17 cellular contexts compared by ENCODE assay signal in the genomic region with DNA sequence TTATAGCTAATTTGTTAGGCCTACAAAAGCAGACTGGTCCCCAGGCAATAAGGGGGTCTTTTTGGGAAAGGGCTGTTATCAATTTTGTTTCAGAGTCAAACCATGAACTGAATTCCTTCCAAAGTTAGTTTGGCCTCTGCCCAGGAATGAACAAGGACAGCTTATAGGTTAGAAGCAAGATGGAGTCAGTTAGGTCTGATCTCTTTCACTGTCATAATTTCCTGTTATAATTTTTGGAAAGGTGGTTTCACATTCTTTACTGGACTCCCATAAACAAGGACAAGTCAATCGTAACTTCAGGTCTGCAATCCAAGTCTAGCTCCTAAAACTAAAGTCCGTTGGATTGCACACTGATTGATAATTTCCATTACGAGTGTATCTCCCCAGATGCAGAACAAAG. TPM values are rescaled to one million over a fixed set of nuclear protein-coding genes. Genes with fewer than 3 reads are reported as not detected.
DNase-seq lines count a peak whose midpoint lies in the region; ATAC-seq and TF ChIP-seq lines count a peak whose summit lies in the region.
"Had no signal": no experiment of that assay in that cellular context is flagged by ENCODE, and none has a peak within 500 bp of the region (broad histone marks: within the 10 kb centered on the region; RNA-seq: fewer than 3 reads in every experiment).

No MANE protein-coding gene starts in this region.

- peaks cover 6% of the 10 kb centered on the region for H3K4me1 Mint-ChIP-seq in Caco-2 (ENCODE audit: low read depth, unreplicated experiment)
- H3K4me1 Mint-ChIP-seq: CD4-positive, alpha-beta memory T cell had no signal

- H3K36me3 Mint-ChIP-seq in Caco-2 (ENCODE audit: insufficient read depth, unreplicated experiment) = peaks cover 14% of the 10 kb centered on the region

- no peak overlapping the region for H2AFZ ChIP-seq in hepatocyte
- H2AFZ ChIP-seq: GM23338 had no signal

- H4K20me1 ChIP-seq in hepatocyte (ENCODE audit: insufficient read depth, poor library complexity, severe bottlenecking) = no peaks in the 10 kb centered on the region

- no peaks in the 10 kb centered on the region for H3K36me3 ChIP-seq in Caco-2 (ENCODE audit: control insufficient read depth, insufficient read depth, low read length)
- no peaks in the 10 kb centered on the region for H3K36me3 ChIP-seq in SJCRH30
- no peaks in the 10 kb centered on the region for H3K36me3 ChIP-seq in hepatocyte (replicated peaks; ENCODE audit: insufficient read depth, low read depth)
- H3K36me3 ChIP-seq in thyroid gland = no peaks in the 10 kb centered on the region

- CTCF ChIA-PET in Caco-2 (lab: Charles Lee) = no interaction called here

- no peaks in the 10 kb centered on the region for H3K27me3 Mint-ChIP-seq in Caco-2 (ENCODE audit: insufficient read depth, unreplicated experiment)
- H3K27me3 Mint-ChIP-seq: CD4-positive, alpha-beta memory T cell had no signal

- H3K27ac ChIP-seq in SJCRH30 (peak overlapping the region; percentile 99), hepatocyte (peak overlapping the region; percentile 20), thyroid gland (no peak overlapping the region)
- H3K27ac ChIP-seq: A549 had no signal

- H3K9me3 ChIP-seq in Caco-2 (no peaks in the 10 kb centered on the region), SJCRH30 (replicated peaks) (no peaks in the 10 kb centered on the region), hepatocyte (ENCODE audit: low read depth) (no peaks in the 10 kb centered on the region), thyroid gland (no peaks in the 10 kb centered on the region)
- H3K9me3 ChIP-seq: A549 had no signal

- WGBS in hepatocyte (ENCODE audit: low lambda C conversion rate, missing lambda C conversion rate) = 65% methylated on average over 3 of the region's 3 CpGs
- WGBS in thyroid gland, 2 donors = 89 to 94% methylated on average over 3 of the region's 3 CpGs

- peak overlapping the region; percentile 46 for H3K27ac Mint-ChIP-seq in Caco-2 (ENCODE audit: unreplicated experiment)
- H3K27ac Mint-ChIP-seq: CD4-positive, alpha-beta memory T cell; GM23338; H9 had no signal

- intact Hi-C loops in Caco-2 (cut with micrococcal nuclease; ENCODE audit: unreplicated experiment) = no loop called here
- intact Hi-C loops in thyroid gland (cut with DNase I) = no loop called here

- no peak overlapping the region for H3K4me2 ChIP-seq in hepatocyte
- H3K4me2 ChIP-seq: A549, GM23338 had no signal

- ATAC-seq in GM18868 (IDR thresholded peaks at IDR 0.05; ENCODE audit: unreplicated experiment) = no peak
- ATAC-seq: A549, GM23338, HCT116 had no signal

- POLR2A ChIA-PET in Caco-2 (lab: Charles Lee) = no interaction called here

- no TSS peak for BruUV-seq in Caco-2 (replicated peaks; lab: Mats Ljungman, UMichigan)

- DNase-seq in Caco-2 = no peak
- no peak for DNase-seq in SJCRH30
- no peak for DNase-seq in hepatocyte (ENCODE audit: low spot score)
- DNase-seq in AG08395 (ENCODE audit: low spot score) = no peak
- DNase-seq in thyroid gland = no peak
- DNase-seq: 8988T; ACHN; C1 segment of cervical spinal cord; CD4-positive, alpha-beta memory T cell; COR-L47; DMS153; DND-41; H9 had no signal

- TF ChIP-seq CTCF in Caco-2 (IDR thresholded peaks at IDR 0.05; ENCODE audit: insufficient read depth in 1 of 2, low read depth in 1 of 2, low read length in 1 of 2, severe bottlenecking in 1 of 2, unreplicated experiment in 1 of 2) = no peak
- no peak for TF ChIP-seq CTCF in hepatocyte (IDR thresholded peaks at IDR 0.05; ENCODE audit: poor library complexity)
- TF ChIP-seq CTCF in thyroid gland (IDR thresholded peaks at IDR 0.05) = no peak

- no peaks in the 10 kb centered on the region for H3K9me2 ChIP-seq in hepatocyte (replicated peaks; ENCODE audit: insufficient read depth)

- H3K4me1 ChIP-seq in Caco-2 (no peaks in the 10 kb centered on the region), SJCRH30 (peaks cover 26% of the 10 kb centered on the region), hepatocyte (ENCODE audit: insufficient read depth) (no peaks in the 10 kb centered on the region), thyroid gland (no peaks in the 10 kb centered on the region)
- H3K4me1 ChIP-seq: A549 had no signal

- H3K79me2 ChIP-seq in hepatocyte = no peaks in the 10 kb centered on the region

- no peak overlapping the region for H3K4me3 Mint-ChIP-seq in Caco-2 (ENCODE audit: unreplicated experiment)
- H3K4me3 Mint-ChIP-seq: CD4-positive, alpha-beta memory T cell; GM23338; H9 had no signal

- no peaks in the 10 kb centered on the region; the same call in 1 of the 2 replicates for H3K27me3 ChIP-seq in Caco-2 (replicated peaks; ENCODE audit: control insufficient read depth, insufficient read depth, low read length)
- H3K27me3 ChIP-seq in SJCRH30 = no peaks in the 10 kb centered on the region
- H3K27me3 ChIP-seq in hepatocyte = no peaks in the 10 kb centered on the region
- H3K27me3 ChIP-seq in thyroid gland = no peaks in the 10 kb centered on the region

- TF ChIP-seq POLR2A in thyroid gland (IDR thresholded peaks at IDR 0.05) = no peak

- H3K4me3 ChIP-seq in Caco-2 (ENCODE audit: low read depth, low read length) (no peak overlapping the region), SJCRH30 (no peak overlapping the region), hepatocyte (no peak overlapping the region), thyroid gland (replicated peaks in 1 of 3) (no peak overlapping the region)
- H3K4me3 ChIP-seq: A549, GM23338 had no signal

- no peaks in the 10 kb centered on the region for H3K9me3 Mint-ChIP-seq in Caco-2 (ENCODE audit: unreplicated experiment)

RNA-seq across cellular contexts. Expression of a gene that starts 30.1 kb away (rescaled TPM):
- 21.8 and 23.3 TPM in 2 replicates for total RNA-seq in Caco-2 (2022)
- 47.0 and 52.1 TPM in 2 replicates for total RNA-seq in SJCRH30 (2014; rRNA removed; shearing (Covaris generic))
- total RNA-seq in hepatocyte = 2.7 and 3.2 TPM in 2 replicates
- 3.2 and 4.0 TPM in 2 replicates for polyA plus RNA-seq in hepatocyte
- total RNA-seq in thyroid gland = 1 to 10 TPM in 1 of 4 donors, not detected in 3; 1.8 TPM

RNA-seq across cellular contexts. Expression of a gene that starts 37.7 kb away (rescaled TPM):
- total RNA-seq in Caco-2 (2022) (120 and 135 TPM in 2 replicates), hepatocyte (221 and 224 TPM in 2 replicates), thyroid gland (10 to 100 TPM; 52.8 to 71.6 (median 62.6) TPM)
- 97.8 and 99.8 TPM in 2 replicates for total RNA-seq in SJCRH30 (2014; rRNA removed; shearing (Covaris generic))
- 110 and 127 TPM in 2 replicates for polyA plus RNA-seq in hepatocyte

RNA-seq across cellular contexts. Expression of a gene that starts 38.2 kb away (rescaled TPM):
- total RNA-seq in Caco-2 (2022) (55.2 and 56.3 TPM in 2 replicates), hepatocyte (13.8 and 15.4 TPM in 2 replicates), thyroid gland (1 to 10 TPM in 3 of 4 donors, under 1 TPM in 1; 0.27 to 4.0 (median 1.7) TPM)
- 75.4 and 77.1 TPM in 2 replicates for total RNA-seq in SJCRH30 (2014; rRNA removed; shearing (Covaris generic))
- 11.7 and 15.8 TPM in 2 replicates for polyA plus RNA-seq in hepatocyte

Comparison
In these comparisons a context has a peak if more than half of its experiments do, and no peak if none do; other contexts are left out.
1. H3K27ac ChIP-seq: peak in SJCRH30 (single experiment) and hepatocyte (single experiment); none in thyroid gland (0 of 3).